ENCODE assay signal across 10 cellular contexts in the genomic region with DNA sequence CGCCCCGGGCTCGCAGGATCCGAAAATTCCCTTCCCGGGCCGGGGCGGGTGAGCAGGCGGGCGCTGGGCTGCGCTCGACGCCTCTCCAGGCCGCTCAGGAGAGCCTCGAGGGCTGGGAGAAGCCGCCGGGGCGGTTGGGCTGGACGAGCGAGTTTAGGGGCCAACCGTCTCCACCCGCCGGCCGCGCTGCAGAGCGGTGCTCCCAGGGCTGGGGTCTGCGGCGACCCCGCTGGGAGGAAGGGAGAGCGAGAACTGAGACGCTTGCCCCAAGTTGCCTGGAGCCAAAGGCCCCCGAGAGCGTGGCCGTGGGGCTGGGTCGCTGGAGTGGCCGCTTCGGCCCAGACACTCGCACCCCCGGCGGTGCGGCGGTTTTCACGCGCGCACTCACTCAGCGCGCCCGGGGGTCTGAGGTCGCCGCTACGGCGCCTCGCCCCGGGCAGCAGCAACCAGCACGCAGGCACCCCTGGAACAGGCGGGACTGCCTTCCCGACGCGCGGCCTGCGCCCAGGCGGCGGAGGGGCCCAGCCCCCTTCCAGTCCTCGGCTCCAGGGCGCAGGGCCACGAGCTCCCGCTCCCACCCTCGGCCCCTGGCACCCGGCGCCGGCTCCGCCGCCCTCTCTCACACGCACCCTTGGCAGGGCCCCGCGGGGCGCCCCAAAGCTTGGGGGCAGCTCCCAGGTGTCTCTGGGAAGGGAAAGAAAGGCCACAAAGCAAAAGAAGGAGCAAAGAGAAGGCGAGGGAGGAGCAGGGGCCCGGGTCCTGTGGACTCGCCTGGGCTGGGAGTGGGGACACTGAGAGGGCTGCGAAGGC. TPM values are rescaled to one million over a fixed set of nuclear protein-coding genes. Genes with fewer than 3 reads are reported as not detected.
A peak's percentile ranks its signal among the peaks of the same experiment; 100 is the strongest.
DNase-seq lines count a peak whose midpoint lies in the region; ATAC-seq and TF ChIP-seq lines count a peak whose summit lies in the region.
"Had no signal": no experiment of that assay in that cellular context is flagged by ENCODE, and none has a peak within 500 bp of the region (broad histone marks: within the 10 kb centered on the region; RNA-seq: fewer than 3 reads in every experiment).

No MANE protein-coding gene starts in this region.

- H3K4me3 Mint-ChIP-seq in glutamatergic neuron (ENCODE audit: unreplicated experiment): peak overlapping the region; percentile 70
- H3K4me3 Mint-ChIP-seq: stimulated activated naive B cell treated with anti-CD40 and anti-IgM and Interleukin-4, amounts not matched to agents 10 μg/mL and 1 μg/mL and 100 μg/mL, for 72 hours had no signal

- TF ChIP-seq CTCF in AG04450 (IDR thresholded peaks at IDR 0.05; ENCODE audit: low read depth, low read length) (no peak), glutamatergic neuron (IDR thresholded peaks at IDR 0.05; ENCODE audit: partially characterized antibody, unreplicated experiment) (no peak)

- peaks cover 26% of the 10 kb centered on the region for H3K4me1 ChIP-seq in neuron (ENCODE audit: insufficient read depth, low read length)

- H3K27ac ChIP-seq in AG04450 (ENCODE audit: low read depth, low read length): peak overlapping the region; percentile 70

- H2AFZ ChIP-seq in neuron (ENCODE audit: low read depth, low read length): no peak overlapping the region

- peaks cover 21% of the 10 kb centered on the region for H3K27me3 Mint-ChIP-seq in glutamatergic neuron (ENCODE audit: unreplicated experiment)

- CTCF ChIA-PET in AG04450 (lab: Charles Lee): interaction anchor here (6.1 kb wide), 1 partner anchor 14 kb away, joined by 48 read pairs; no protein-coding TSS in a partner anchor

- peak; percentile 48 for ATAC-seq in SK-N-SH treated with all-trans-retinoic acid at 6 μM for 48 hours
- ATAC-seq in GM21423 (IDR thresholded peaks at IDR 0.05; ENCODE audit: unreplicated experiment): no peak
- no peak for ATAC-seq in GM18502 (IDR thresholded peaks at IDR 0.05; ENCODE audit: poor library complexity, unreplicated experiment)
- no peak for ATAC-seq in HG03045 (IDR thresholded peaks at IDR 0.05; ENCODE audit: unreplicated experiment)
- ATAC-seq: stimulated activated naive B cell treated with anti-CD40 and anti-IgM and Interleukin-4, amounts not matched to agents 10 μg/mL and 1 μg/mL and 100 μg/mL, for 72 hours had no signal

- POLR2A ChIA-PET in AG04450 (lab: Yijun Ruan, JAX): interaction anchor here (1.1 to 1.6 kb wide), 2 partner anchors 13 to 14 kb away, joined by 3 to 10 read pairs; partner anchors contain the start of gene SLC22A17

- H3K36me3 Mint-ChIP-seq in glutamatergic neuron (ENCODE audit: unreplicated experiment): peaks cover 6% of the 10 kb centered on the region
- H3K36me3 Mint-ChIP-seq: stimulated activated naive B cell treated with anti-CD40 and anti-IgM and Interleukin-4, amounts not matched to agents 10 μg/mL and 1 μg/mL and 100 μg/mL, for 72 hours had no signal

- H3K4me1 Mint-ChIP-seq in glutamatergic neuron (ENCODE audit: low read depth, unreplicated experiment): peaks cover 20% of the 10 kb centered on the region

- H3K36me3 ChIP-seq in neuron (ENCODE audit: insufficient read depth, low read length): peaks cover 19% of the 10 kb centered on the region

- H3K27me3 ChIP-seq in AG04450 (ENCODE audit: control insufficient read depth, insufficient read depth, low read length) (peaks cover 7% of the 10 kb centered on the region), neuron (ENCODE audit: insufficient read depth, low read length) (peaks cover 15% of the 10 kb centered on the region)

- peaks cover 22% of the 10 kb centered on the region for H3K9me3 Mint-ChIP-seq in glutamatergic neuron (ENCODE audit: unreplicated experiment)
- H3K9me3 Mint-ChIP-seq: stimulated activated naive B cell treated with anti-CD40 and anti-IgM and Interleukin-4, amounts not matched to agents 10 μg/mL and 1 μg/mL and 100 μg/mL, for 72 hours had no signal

- no peak overlapping the region for H3K27ac Mint-ChIP-seq in glutamatergic neuron (ENCODE audit: unreplicated experiment)
- H3K27ac Mint-ChIP-seq: stimulated activated naive B cell treated with anti-CD40 and anti-IgM and Interleukin-4, amounts not matched to agents 10 μg/mL and 1 μg/mL and 100 μg/mL, for 72 hours had no signal

- H3K4me3 ChIP-seq in AG04450 (ENCODE audit: low read depth, low read length) (peak overlapping the region; percentile 69), neuron (ENCODE audit: low read length) (peak overlapping the region; percentile 64)

- H3K9me3 ChIP-seq in AG04450 (ENCODE audit: control insufficient read depth, insufficient read depth, low read length) (no peaks in the 10 kb centered on the region; the same call in 1 of the 2 replicates), neuron (ENCODE audit: low read length) (no peaks in the 10 kb centered on the region)

- DNase-seq in AG04450 (ENCODE audit: low read depth, low spot score) (no peak), glutamatergic neuron (peak; percentile 35), NCI-H1694 treated with DMSO at 0.1 percent for 48 hours (lab: John Stamatoyannopoulos, UW) (no peak)
- DNase-seq: activated CD4-positive, alpha-beta T cell treated with anti-CD3 and anti-CD28 coated beads, Interleukin-2, amount 50 U/mL, for 4 hours; stimulated activated naive B cell treated with anti-CD40 and anti-IgM and Interleukin-4, amounts not matched to agents 10 μg/mL and 1 μg/mL and 100 μg/mL, for 72 hours had no signal

TF ChIP-seq in SK-N-SH treated with all-trans-retinoic acid at 6 μM for 48 hours, 23 proteins besides CTCF, POLR2A, EP300 and RAD21 (continues in another document):
- TF ChIP-seq, protein P1, sequence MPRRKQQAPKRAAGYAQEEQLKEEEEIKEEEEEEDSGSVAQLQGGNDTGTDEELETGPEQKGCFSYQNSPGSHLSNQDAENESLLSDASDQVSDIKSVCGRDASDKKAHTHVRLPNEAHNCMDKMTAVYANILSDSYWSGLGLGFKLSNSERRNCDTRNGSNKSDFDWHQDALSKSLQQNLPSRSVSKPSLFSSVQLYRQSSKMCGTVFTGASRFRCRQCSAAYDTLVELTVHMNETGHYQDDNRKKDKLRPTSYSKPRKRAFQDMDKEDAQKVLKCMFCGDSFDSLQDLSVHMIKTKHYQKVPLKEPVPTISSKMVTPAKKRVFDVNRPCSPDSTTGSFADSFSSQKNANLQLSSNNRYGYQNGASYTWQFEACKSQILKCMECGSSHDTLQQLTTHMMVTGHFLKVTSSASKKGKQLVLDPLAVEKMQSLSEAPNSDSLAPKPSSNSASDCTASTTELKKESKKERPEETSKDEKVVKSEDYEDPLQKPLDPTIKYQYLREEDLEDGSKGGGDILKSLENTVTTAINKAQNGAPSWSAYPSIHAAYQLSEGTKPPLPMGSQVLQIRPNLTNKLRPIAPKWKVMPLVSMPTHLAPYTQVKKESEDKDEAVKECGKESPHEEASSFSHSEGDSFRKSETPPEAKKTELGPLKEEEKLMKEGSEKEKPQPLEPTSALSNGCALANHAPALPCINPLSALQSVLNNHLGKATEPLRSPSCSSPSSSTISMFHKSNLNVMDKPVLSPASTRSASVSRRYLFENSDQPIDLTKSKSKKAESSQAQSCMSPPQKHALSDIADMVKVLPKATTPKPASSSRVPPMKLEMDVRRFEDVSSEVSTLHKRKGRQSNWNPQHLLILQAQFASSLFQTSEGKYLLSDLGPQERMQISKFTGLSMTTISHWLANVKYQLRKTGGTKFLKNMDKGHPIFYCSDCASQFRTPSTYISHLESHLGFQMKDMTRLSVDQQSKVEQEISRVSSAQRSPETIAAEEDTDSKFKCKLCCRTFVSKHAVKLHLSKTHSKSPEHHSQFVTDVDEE (CRISPR knock-in tag; IDR thresholded peaks at IDR 0.05): no peak
- TF ChIP-seq ZC3H10 (CRISPR knock-in tag; IDR thresholded peaks at IDR 0.05): no peak
- no peak for TF ChIP-seq SNAI2 (CRISPR knock-in tag; IDR thresholded peaks at IDR 0.05)
- TF ChIP-seq PPARA (CRISPR knock-in tag; IDR thresholded peaks at IDR 0.05; ENCODE audit: borderline replicate concordance): no peak
- no peak for TF ChIP-seq GLIS3 (CRISPR knock-in tag; IDR thresholded peaks at IDR 0.05)
- TF ChIP-seq ZFP30 (CRISPR knock-in tag; IDR thresholded peaks at IDR 0.05): no peak
- TF ChIP-seq, protein P2, sequence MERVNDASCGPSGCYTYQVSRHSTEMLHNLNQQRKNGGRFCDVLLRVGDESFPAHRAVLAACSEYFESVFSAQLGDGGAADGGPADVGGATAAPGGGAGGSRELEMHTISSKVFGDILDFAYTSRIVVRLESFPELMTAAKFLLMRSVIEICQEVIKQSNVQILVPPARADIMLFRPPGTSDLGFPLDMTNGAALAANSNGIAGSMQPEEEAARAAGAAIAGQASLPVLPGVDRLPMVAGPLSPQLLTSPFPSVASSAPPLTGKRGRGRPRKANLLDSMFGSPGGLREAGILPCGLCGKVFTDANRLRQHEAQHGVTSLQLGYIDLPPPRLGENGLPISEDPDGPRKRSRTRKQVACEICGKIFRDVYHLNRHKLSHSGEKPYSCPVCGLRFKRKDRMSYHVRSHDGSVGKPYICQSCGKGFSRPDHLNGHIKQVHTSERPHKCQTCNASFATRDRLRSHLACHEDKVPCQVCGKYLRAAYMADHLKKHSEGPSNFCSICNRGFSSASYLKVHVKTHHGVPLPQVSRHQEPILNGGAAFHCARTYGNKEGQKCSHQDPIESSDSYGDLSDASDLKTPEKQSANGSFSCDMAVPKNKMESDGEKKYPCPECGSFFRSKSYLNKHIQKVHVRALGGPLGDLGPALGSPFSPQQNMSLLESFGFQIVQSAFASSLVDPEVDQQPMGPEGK (CRISPR knock-in tag; IDR thresholded peaks at IDR 0.05; ENCODE audit: borderline replicate concordance): no peak
- no peak for TF ChIP-seq ZNF70 (CRISPR knock-in tag; IDR thresholded peaks at IDR 0.05)
- no peak for TF ChIP-seq TOX (CRISPR knock-in tag; IDR thresholded peaks at IDR 0.05; ENCODE audit: borderline replicate concordance)
- no peak for TF ChIP-seq ISL1 (CRISPR knock-in tag; IDR thresholded peaks at IDR 0.05)
- no peak for TF ChIP-seq ESRRG (CRISPR knock-in tag; IDR thresholded peaks at IDR 0.05)
- TF ChIP-seq BACH2 (CRISPR knock-in tag; IDR thresholded peaks at IDR 0.05; ENCODE audit: borderline replicate concordance): no peak
- no peak for TF ChIP-seq ZNF8 (CRISPR knock-in tag; IDR thresholded peaks at IDR 0.05)

RNA-seq across cellular contexts. Expression of gene EFS, which starts 0.6 kb away (rescaled TPM):
- polyA plus RNA-seq in AG04450 (2011; rRNA removed): 5.3 and 6.6 TPM in 2 replicates
- polyA minus RNA-seq in AG04450 (2011; rRNA and poly(A)+ RNA removed): 4.7 and 5.1 TPM in 2 replicates
- 90.4 TPM for total RNA-seq in glutamatergic neuron (ENCODE audit: unreplicated experiment)

RNA-seq across cellular contexts. Expression of gene IL25, which starts 7.1 kb away (rescaled TPM):
- not detected in 2 replicates for polyA plus RNA-seq in AG04450 (2011; rRNA removed)
- not detected in 2 replicates for polyA minus RNA-seq in AG04450 (2011; rRNA and poly(A)+ RNA removed)
- not detected for total RNA-seq in glutamatergic neuron (ENCODE audit: unreplicated experiment)

RNA-seq across cellular contexts. Expression of gene CMTM5, which starts 11.3 kb away (rescaled TPM):
- 0.37 and 0.47 TPM in 2 replicates for polyA plus RNA-seq in AG04450 (2011; rRNA removed)
- 1.7 TPM in 1 of 2 replicates, not detected in the other for polyA minus RNA-seq in AG04450 (2011; rRNA and poly(A)+ RNA removed)
- total RNA-seq in glutamatergic neuron (ENCODE audit: unreplicated experiment): not detected

RNA-seq across cellular contexts. Expression of gene SLC22A17, which starts 12.9 kb away (rescaled TPM):
- polyA plus RNA-seq in AG04450 (2011; rRNA removed): 17.4 and 27.0 TPM in 2 replicates
- 12.6 and 17.5 TPM in 2 replicates for polyA minus RNA-seq in AG04450 (2011; rRNA and poly(A)+ RNA removed)
- 70.6 TPM for total RNA-seq in glutamatergic neuron (ENCODE audit: unreplicated experiment)

RNA-seq across cellular contexts. Expression of gene MYH6, which starts 42.5 kb away (rescaled TPM):
- not detected in 2 replicates for polyA plus RNA-seq in AG04450 (2011; rRNA removed)
- not detected in 2 replicates for polyA minus RNA-seq in AG04450 (2011; rRNA and poly(A)+ RNA removed)
- total RNA-seq in glutamatergic neuron (ENCODE audit: unreplicated experiment): not detected
